ENCODE assay signal across 31 cellular contexts in genomic region chr10:5590816-5591215, GRCh38.
DNase-seq lines count a peak whose midpoint lies in the region; ATAC-seq and TF ChIP-seq lines count a peak whose summit lies in the region.
"Had no signal": no experiment of that assay in that cellular context is flagged by ENCODE, and none has a peak within 500 bp of the region (broad histone marks: within the 10 kb centered on the region; RNA-seq: fewer than 3 reads in every experiment).

No MANE protein-coding gene starts in this region.

- H3K9me3 ChIP-seq in Caco-2 (no peaks in the 10 kb centered on the region), Loucy (ENCODE audit: insufficient read depth, low read depth, low read length) (no peaks in the 10 kb centered on the region)
- H3K9me3 ChIP-seq: adrenal gland, body of pancreas, esophagus squamous epithelium, prostate gland, right lobe of liver, tibial nerve had no signal

- peak; percentile 23 for ATAC-seq in WTC11
- ATAC-seq in GM18868 (IDR thresholded peaks at IDR 0.05; ENCODE audit: unreplicated experiment): no peak
- no peak for ATAC-seq in activated CD8-positive, alpha-beta memory T cell treated with anti-CD3 and anti-CD28 coated beads, Interleukin-2, amount 10 ng/mL, durations not matched to agents 7 days and 5 days
- no peak for ATAC-seq in HG03108 (IDR thresholded peaks at IDR 0.05; ENCODE audit: unreplicated experiment)
- ATAC-seq: body of pancreas, left ventricle myocardium superior, right lobe of liver had no signal

- no peak for TF ChIP-seq CTCF in Caco-2 (IDR thresholded peaks at IDR 0.05; ENCODE audit: insufficient read depth in 1 of 2, low read depth in 1 of 2, low read length in 1 of 2, severe bottlenecking in 1 of 2, unreplicated experiment in 1 of 2)
- TF ChIP-seq CTCF in Loucy (conservative IDR thresholded peaks at IDR 0.05; ENCODE audit: low read length): no peak
- TF ChIP-seq CTCF in WTC11 (IDR thresholded peaks at IDR 0.05): no peak
- TF ChIP-seq CTCF in nephron progenitor cell (IDR thresholded peaks at IDR 0.05): no peak

- no peak for DNase-seq in Caco-2
- no peak for DNase-seq in WTC11 (ENCODE audit: low spot score)
- DNase-seq in nephron progenitor cell: no peak
- no peak for DNase-seq in NCI-H2029 (lab: John Stamatoyannopoulos, UW)
- DNase-seq in activated CD8-positive, alpha-beta memory T cell treated with anti-CD3 and anti-CD28 coated beads, Interleukin-2, amount 10 ng/mL, durations not matched to agents 7 days and 5 days: no peak
- DNase-seq: activated CD4-positive, alpha-beta T cell treated with anti-CD3 and anti-CD28 coated beads, Interleukin-2, amount 50 U/mL, for 48 hours; activated CD8-positive, alpha-beta memory T cell treated with anti-CD3 and anti-CD28 coated beads, Interleukin-2, amount 50 U/mL, for 4 hours; activated naive CD4-positive, alpha-beta T cell treated with anti-CD3 and anti-CD28 coated beads, Interleukin-2, amount 10 ng/mL, durations not matched to agents 7 days and 5 days; adrenal gland; body of pancreas; cerebellar nuclear complex; DMS 273 treated with DMSO at 0.1 percent for 48 hours; esophagus squamous epithelium; foreskin keratinocyte; left ventricle myocardium superior; NCI-H1694 treated with DMSO at 0.1 percent for 48 hours; NCI-H2227 treated with DMSO at 0.1 percent for 48 hours; NCI-H526 treated with DMSO at 0.1 percent for 48 hours; nucleus accumbens; stimulated activated CD4-positive, alpha-beta T cell treated with anti-CD3 and anti-CD28 coated beads, Interleukin-4, amount 100 ng/mL, for 1 hour; T-helper 1 cell had no signal

- H3K27me3 ChIP-seq in Caco-2 (replicated peaks; ENCODE audit: control insufficient read depth, insufficient read depth, low read length): no peaks in the 10 kb centered on the region
- H3K27me3 ChIP-seq in Loucy (ENCODE audit: insufficient read depth, low read length, poor library complexity, severe bottlenecking): no peaks in the 10 kb centered on the region
- H3K27me3 ChIP-seq: adrenal gland, body of pancreas, foreskin keratinocyte, right lobe of liver, tibial nerve had no signal

- H3K9me3 Mint-ChIP-seq in Caco-2 (ENCODE audit: unreplicated experiment): no peaks in the 10 kb centered on the region
- H3K9me3 Mint-ChIP-seq in WTC11: no peaks in the 10 kb centered on the region
- no peaks in the 10 kb centered on the region for H3K9me3 Mint-ChIP-seq in nephron progenitor cell
- H3K9me3 Mint-ChIP-seq in activated CD8-positive, alpha-beta memory T cell treated with anti-CD3 and anti-CD28 coated beads, Interleukin-2, amount 10 ng/mL, durations not matched to agents 7 days and 5 days (ENCODE audit: low read depth): no peaks in the 10 kb centered on the region
- H3K9me3 Mint-ChIP-seq: activated naive CD4-positive, alpha-beta T cell treated with anti-CD3 and anti-CD28 coated beads, Interleukin-2, amount 10 ng/mL, durations not matched to agents 7 days and 5 days; activated T-helper 1 cell treated with anti-CD3 and anti-CD28 coated beads, Interleukin-12 subunit alpha, Interleukin-12 subunit beta, Interleukin-2, Interleukin-4 antibody, amounts not matched to agents 30 ng/mL and 10 ng/mL and 1 ng/mL, durations not matched to agents 14 hours and 24 hours and 36 hours; CD8-positive, alpha-beta memory T cell had no signal

- H3K27ac Mint-ChIP-seq in Caco-2 (ENCODE audit: unreplicated experiment): peak overlapping the region; percentile 12
- peak overlapping the region; percentile 43; the same call in 1 of the 2 replicates for H3K27ac Mint-ChIP-seq in WTC11
- peak overlapping the region; percentile 22 for H3K27ac Mint-ChIP-seq in nephron progenitor cell
- no peak overlapping the region for H3K27ac Mint-ChIP-seq in activated CD8-positive, alpha-beta memory T cell treated with anti-CD3 and anti-CD28 coated beads, Interleukin-2, amount 10 ng/mL, durations not matched to agents 7 days and 5 days
- H3K27ac Mint-ChIP-seq: activated naive CD4-positive, alpha-beta T cell treated with anti-CD3 and anti-CD28 coated beads, Interleukin-2, amount 10 ng/mL, durations not matched to agents 7 days and 5 days; activated T-helper 1 cell treated with anti-CD3 and anti-CD28 coated beads, Interleukin-12 subunit alpha, Interleukin-12 subunit beta, Interleukin-2, Interleukin-4 antibody, amounts not matched to agents 30 ng/mL and 10 ng/mL and 1 ng/mL, durations not matched to agents 14 hours and 24 hours and 36 hours; CD8-positive, alpha-beta memory T cell had no signal

- POLR2A ChIA-PET in Caco-2 (lab: Charles Lee): interaction anchor here (1.0 kb wide), 1 partner anchor 145 kb away, joined by 4 read pairs; no protein-coding TSS in a partner anchor
- POLR2A ChIA-PET in WTC11 (lab: Charles Lee): no interaction called here

- CTCF ChIA-PET in Caco-2 (lab: Charles Lee): interaction anchor here (1.2 kb wide), 1 partner anchor 32 kb away, joined by 14 read pairs; no protein-coding TSS in a partner anchor
- CTCF ChIA-PET in WTC11 (lab: Charles Lee): interaction anchor here (0.8 to 1.3 kb wide), 6 partner anchors 10 to 149 kb away, joined by 3 to 5 read pairs (median 3); no protein-coding TSS in a partner anchor
- CTCF ChIA-PET in activated CD8-positive, alpha-beta memory T cell treated with anti-CD3 and anti-CD28 coated beads, Interleukin-2, amount 10 ng/mL, durations not matched to agents 7 days and 5 days (lab: Charles Lee): no interaction called here

- H3K36me3 Mint-ChIP-seq in Caco-2 (ENCODE audit: insufficient read depth, unreplicated experiment) (no peaks in the 10 kb centered on the region), WTC11 (no peaks in the 10 kb centered on the region), nephron progenitor cell (ENCODE audit: low read depth) (no peaks in the 10 kb centered on the region)
- H3K36me3 Mint-ChIP-seq in activated CD8-positive, alpha-beta memory T cell treated with anti-CD3 and anti-CD28 coated beads, Interleukin-2, amount 10 ng/mL, durations not matched to agents 7 days and 5 days: no peaks in the 10 kb centered on the region
- H3K36me3 Mint-ChIP-seq: activated naive CD4-positive, alpha-beta T cell treated with anti-CD3 and anti-CD28 coated beads, Interleukin-2, amount 10 ng/mL, durations not matched to agents 7 days and 5 days; CD8-positive, alpha-beta memory T cell had no signal

- H3K9ac ChIP-seq in Loucy (ENCODE audit: low read depth, low read length, poor library complexity, severe bottlenecking): peak overlapping the region; percentile 33

- H4K20me1 ChIP-seq in Loucy (ENCODE audit: insufficient read depth, low read length, poor library complexity, severe bottlenecking): no peaks in the 10 kb centered on the region

- no peak overlapping the region for H2AFZ ChIP-seq in Loucy (ENCODE audit: low read length)

- H3K4me1 ChIP-seq in Caco-2 (peaks cover 53% of the 10 kb centered on the region), Loucy (ENCODE audit: insufficient read depth, low read length, poor library complexity, severe bottlenecking) (peaks cover 29% of the 10 kb centered on the region)
- H3K4me1 ChIP-seq: body of pancreas, prostate gland, right lobe of liver had no signal

- no peaks in the 10 kb centered on the region for H3F3A ChIP-seq in Loucy (ENCODE audit: low read depth)

- H3K36me3 ChIP-seq in Caco-2 (ENCODE audit: control insufficient read depth, insufficient read depth, low read length) (no peaks in the 10 kb centered on the region; the same call in 1 of the 2 replicates), Loucy (ENCODE audit: insufficient read depth, low read length) (no peaks in the 10 kb centered on the region)
- H3K36me3 ChIP-seq: adrenal gland, esophagus squamous epithelium, prostate gland, right lobe of liver, tibial nerve had no signal

- H3K9me2 ChIP-seq in Loucy (replicated peaks; ENCODE audit: low read depth, low read length): no peaks in the 10 kb centered on the region

- H3K79me2 ChIP-seq in Loucy (ENCODE audit: insufficient read depth, low read length): no peaks in the 10 kb centered on the region

- no peaks in the 10 kb centered on the region for H3K27me3 Mint-ChIP-seq in Caco-2 (ENCODE audit: insufficient read depth, unreplicated experiment)
- no peaks in the 10 kb centered on the region for H3K27me3 Mint-ChIP-seq in WTC11 (ENCODE audit: low read depth)
- H3K27me3 Mint-ChIP-seq in nephron progenitor cell (ENCODE audit: low read depth, poor library complexity): peaks cover 12% of the 10 kb centered on the region
- H3K27me3 Mint-ChIP-seq in activated CD8-positive, alpha-beta memory T cell treated with anti-CD3 and anti-CD28 coated beads, Interleukin-2, amount 10 ng/mL, durations not matched to agents 7 days and 5 days: peaks cover 37% of the 10 kb centered on the region

- H3K4me3 Mint-ChIP-seq in Caco-2 (ENCODE audit: unreplicated experiment): no peak overlapping the region
- H3K4me3 Mint-ChIP-seq in WTC11: no peak overlapping the region
- H3K4me3 Mint-ChIP-seq in nephron progenitor cell: peak overlapping the region; percentile 4
- H3K4me3 Mint-ChIP-seq in activated CD8-positive, alpha-beta memory T cell treated with anti-CD3 and anti-CD28 coated beads, Interleukin-2, amount 10 ng/mL, durations not matched to agents 7 days and 5 days: no peak overlapping the region
- H3K4me3 Mint-ChIP-seq: activated naive CD4-positive, alpha-beta T cell treated with anti-CD3 and anti-CD28 coated beads, Interleukin-2, amount 10 ng/mL, durations not matched to agents 7 days and 5 days; activated T-helper 1 cell treated with anti-CD3 and anti-CD28 coated beads, Interleukin-12 subunit alpha, Interleukin-12 subunit beta, Interleukin-2, Interleukin-4 antibody, amounts not matched to agents 30 ng/mL and 10 ng/mL and 1 ng/mL, durations not matched to agents 14 hours and 24 hours and 36 hours; CD8-positive, alpha-beta memory T cell had no signal

- intact Hi-C loops in Caco-2 (cut with micrococcal nuclease; ENCODE audit: unreplicated experiment): loop anchor here (2.0 kb wide), 1 partner anchor 20 kb away; no protein-coding TSS in a partner anchor

- H3K4me1 Mint-ChIP-seq in Caco-2 (ENCODE audit: low read depth, unreplicated experiment): peaks cover 44% of the 10 kb centered on the region
- H3K4me1 Mint-ChIP-seq in WTC11: peaks cover 42% of the 10 kb centered on the region
- peaks cover 96% of the 10 kb centered on the region for H3K4me1 Mint-ChIP-seq in nephron progenitor cell
- H3K4me1 Mint-ChIP-seq in activated CD8-positive, alpha-beta memory T cell treated with anti-CD3 and anti-CD28 coated beads, Interleukin-2, amount 10 ng/mL, durations not matched to agents 7 days and 5 days: peaks cover under 1% of the 10 kb centered on the region
- H3K4me1 Mint-ChIP-seq: activated naive CD4-positive, alpha-beta T cell treated with anti-CD3 and anti-CD28 coated beads, Interleukin-2, amount 10 ng/mL, durations not matched to agents 7 days and 5 days; CD8-positive, alpha-beta memory T cell had no signal

- no peak overlapping the region for H3K4me2 ChIP-seq in Loucy (ENCODE audit: low read depth, low read length, poor library complexity, severe bottlenecking)

- H3K4me3 ChIP-seq in Caco-2 (ENCODE audit: low read depth, low read length) (no peak overlapping the region), Loucy (ENCODE audit: low read length, poor library complexity, severe bottlenecking) (no peak overlapping the region)
- H3K4me3 ChIP-seq: adrenal gland, body of pancreas, dorsolateral prefrontal cortex, esophagus squamous epithelium, GM12878, prostate gland, right lobe of liver, tibial nerve had no signal

- BruUV-seq in Caco-2 (replicated peaks; lab: Mats Ljungman, UMichigan): no TSS peak
